8 cellular contexts compared by ENCODE assay signal in genomic region chr7:39623312-39624201, GRCh38. TPM values are rescaled to one million over a fixed set of nuclear protein-coding genes. Genes with fewer than 3 reads are reported as not detected.
DNase-seq lines count a peak whose midpoint lies in the region; ATAC-seq and TF ChIP-seq lines count a peak whose summit lies in the region.

TSS of gene RALA (plus strand) at chr7:39623572. CDS start at chr7:39686668, 63,096 bp downstream.

- intact Hi-C loops in activated CD4-positive, alpha-beta memory T cell treated with anti-CD3 and anti-CD28 coated beads for 36 hours (cut with micrococcal nuclease): loop anchor here (1.0 to 5.0 kb wide), 7 partner anchors 15 to 509 kb away; partner anchors contain the start of genes MPLKIP and YAE1

- under 1% methylated on average over 100 of the region's 100 CpGs for WGBS in liver

- peak within 1 kb of the TSS; percentile 80 to 98 (median 95) for H3K4me3 ChIP-seq in liver (ENCODE audit: low read depth in 1 of 3, low read length in 3 of 3)

- CTCF ChIA-PET in activated CD4-positive, alpha-beta memory T cell treated with anti-CD3 and anti-CD28 coated beads for 36 hours (lab: Charles Lee): interaction anchor here (0.6 to 5.5 kb wide), 7 partner anchors 13 to 509 kb away, joined by 3 to 53 read pairs (median 6); no protein-coding TSS in a partner anchor

- ATAC-seq in GM19395 (IDR thresholded peaks at IDR 0.05; ENCODE audit: unreplicated experiment): peak; percentile 95
- peak; percentile 65 for ATAC-seq in HG03558 (IDR thresholded peaks at IDR 0.05; ENCODE audit: extremely low read depth, unreplicated experiment)

- H3K4me3 Mint-ChIP-seq in activated CD4-positive, alpha-beta memory T cell treated with anti-CD3 and anti-CD28 coated beads for 36 hours: peak within 1 kb of the TSS; percentile 90

- H3K4me1 Mint-ChIP-seq in activated CD4-positive, alpha-beta memory T cell treated with anti-CD3 and anti-CD28 coated beads for 36 hours (ENCODE audit: low read depth): peaks cover 47% of the 10 kb centered on the region

- no peaks in the 10 kb centered on the region for H3K9me3 ChIP-seq in liver (ENCODE audit: control insufficient read depth in 4 of 4, low read length in 3 of 4)

- no peak for TF ChIP-seq RAD21 in liver (IDR thresholded peaks at IDR 0.05)

- H3K36me3 ChIP-seq in liver (ENCODE audit: control insufficient read depth in 4 of 4, insufficient read depth in 3 of 4, low read depth in 1 of 4, low read length in 3 of 4): no peaks in the 10 kb centered on the region

- no peaks in the 10 kb centered on the region for H3K9me3 Mint-ChIP-seq in activated CD4-positive, alpha-beta memory T cell treated with anti-CD3 and anti-CD28 coated beads for 36 hours

- DNase-seq in CD1c-positive myeloid dendritic cell (ENCODE audit: extremely low spot score): peak; percentile 93
- peak; percentile 95 for DNase-seq in NCI-H82 (lab: John Stamatoyannopoulos, UW)
- DNase-seq in activated CD4-positive, alpha-beta memory T cell treated with anti-CD3 and anti-CD28 coated beads for 36 hours: peak; percentile 94
- DNase-seq in dermis microvascular lymphatic vessel endothelial cell (ENCODE audit: low read depth in 2 of 2): peak; percentile 37 to 91
- DNase-seq in stimulated activated CD4-positive, alpha-beta T cell treated with anti-CD3 and anti-CD28 coated beads, Interleukin-4, amount 100 ng/mL, for 1 hour: peak; percentile 91

- peaks cover 2% of the 10 kb centered on the region for H3K36me3 Mint-ChIP-seq in activated CD4-positive, alpha-beta memory T cell treated with anti-CD3 and anti-CD28 coated beads for 36 hours

- TF ChIP-seq CTCF in liver (IDR thresholded peaks at IDR 0.05; ENCODE audit: low read depth, low read length, missing input control): no peak

- H3K9ac ChIP-seq in liver (ENCODE audit: low read depth in 1 of 2, low read length in 2 of 2): peak within 1 kb of the TSS; percentile 63 to 83

- no peaks in the 10 kb centered on the region for H3K27me3 Mint-ChIP-seq in activated CD4-positive, alpha-beta memory T cell treated with anti-CD3 and anti-CD28 coated beads for 36 hours

- POLR2A ChIA-PET in activated CD4-positive, alpha-beta memory T cell treated with anti-CD3 and anti-CD28 coated beads for 36 hours (lab: Charles Lee): interaction anchor here (0.7 to 3.7 kb wide), 11 partner anchors 10 to 511 kb away, joined by 3 to 20 read pairs (median 3); partner anchors contain the start of genes MPLKIP, SUGCT and YAE1

- peak within 1 kb of the TSS; percentile 61 to 80 for H3K27ac ChIP-seq in liver (ENCODE audit: low read depth in 1 of 2, low read length in 2 of 2)

- peaks cover 6 to 23% (median 15%) of the 10 kb centered on the region in 4 donors for H3K4me1 ChIP-seq in liver (ENCODE audit: control insufficient read depth in 4 of 4, insufficient read depth in 4 of 4, low read length in 3 of 4)

- H3K27me3 ChIP-seq in liver (ENCODE audit: control insufficient read depth in 4 of 4, insufficient read depth in 4 of 4, low read length in 3 of 4): no peaks in the 10 kb centered on the region

- peak within 1 kb of the TSS; percentile 87 for H3K27ac Mint-ChIP-seq in activated CD4-positive, alpha-beta memory T cell treated with anti-CD3 and anti-CD28 coated beads for 36 hours

TF ChIP-seq in liver, 16 proteins besides CTCF, POLR2A, EP300 and RAD21:
- TF ChIP-seq MAX (IDR thresholded peaks at IDR 0.05) (no peak), HNF4G (IDR thresholded peaks at IDR 0.05) (no peak), ZBTB33 (IDR thresholded peaks at IDR 0.05) (no peak), REST (IDR thresholded peaks at IDR 0.05) (no peak), HNF4A (conservative IDR thresholded peaks at IDR 0.05) (no peak), ATF3 (IDR thresholded peaks at IDR 0.05) (no peak), FOXA1 (IDR thresholded peaks at IDR 0.05) (no peak), GABPA (IDR thresholded peaks at IDR 0.05 in 1 of 2, conservative IDR thresholded peaks at IDR 0.05 in 1 of 2) (peak; percentile 92 to 97), SP1 (IDR thresholded peaks at IDR 0.05) (no peak), NR2F2 (IDR thresholded peaks at IDR 0.05) (no peak), TAF1 (conservative IDR thresholded peaks at IDR 0.05) (peak; percentile 60), FOXA2 (IDR thresholded peaks at IDR 0.05) (no peak), EGR1 (IDR thresholded peaks at IDR 0.05; ENCODE audit: low read depth in 2 of 2) (peak in 1 of 2 donors; percentile 30), RXRA (IDR thresholded peaks at IDR 0.05) (no peak), YY1 (IDR thresholded peaks at IDR 0.05) (peak; percentile 88), JUND (IDR thresholded peaks at IDR 0.05) (no peak)

RNA-seq across cellular contexts. Expression of gene RALA, which starts in this region (rescaled TPM):
- 10 to 100 TPM; 27.1 to 31.4 TPM for total RNA-seq in activated CD4-positive, alpha-beta memory T cell treated with anti-CD3 and anti-CD28 coated beads for 36 hours
- 28.4 and 35.0 TPM in 2 replicates for total RNA-seq in dermis microvascular lymphatic vessel endothelial cell
- total RNA-seq in liver: 1 to 10 TPM; 5.7 to 8.3 TPM
- 10 to 100 TPM; 10.1 to 18.8 TPM for polyA plus RNA-seq in liver

Comparison
In these comparisons a context has a peak if more than half of its experiments do, and no peak if none do; other contexts are left out.
1. Peak in every context shown above with its lines: DNase-seq, ATAC-seq, H3K4me3 ChIP-seq and H3K27ac ChIP-seq.